ENCODE assay signal across 32 cellular contexts in genomic region chr5:90959262-90959661, GRCh38.
"Had no signal": no experiment of that assay in that cellular context is flagged by ENCODE, and none has a peak within 500 bp of the region (broad histone marks: within the 10 kb centered on the region; RNA-seq: fewer than 3 reads in every experiment).

No MANE protein-coding gene starts in this region.

- FAIRE-seq: astrocyte had no signal

- H3K9me3 ChIP-seq: adrenal gland, body of pancreas, breast epithelium had no signal

- H3K4me1 ChIP-seq: body of pancreas, breast epithelium had no signal

- H3K27me3 ChIP-seq: adrenal gland, body of pancreas, brain microvascular endothelial cell, breast epithelium had no signal

- ATAC-seq: activated CD8-positive, alpha-beta T cell treated with anti-CD3 and anti-CD28 coated beads for 36 hours; activated naive CD4-positive, alpha-beta T cell treated with anti-CD3 and anti-CD28 coated beads, Interleukin-2, amount 50 U/mL, for 72 hours; activated T-cell treated with anti-CD3 and anti-CD28 coated beads, Interleukin-2, amount 50 U/mL, for 4 hours; activated T-cell treated with anti-CD3 and anti-CD28 coated beads, Interleukin-2, amount 50 U/mL, for 72 hours; activated T-helper 17 cell treated with anti-CD3 and anti-CD28 coated beads, Interleukin-2, amount 50 U/mL, for 72 hours; body of pancreas had no signal

- H3K27ac ChIP-seq: adrenal gland, body of pancreas, brain microvascular endothelial cell, breast epithelium, VCaP had no signal

- H3K36me3 ChIP-seq: adrenal gland, brain microvascular endothelial cell, breast epithelium had no signal

- DNase-seq: activated B cell treated with CpG ODN at 0.5 μM for 24 hours; activated CD4-positive, alpha-beta memory T cell treated with anti-CD3 and anti-CD28 coated beads for 36 hours; activated CD4-positive, alpha-beta T cell treated with anti-CD3 and anti-CD28 coated beads for 4 hours; activated CD4-positive, alpha-beta T cell treated with anti-CD3 and anti-CD28 coated beads, Interleukin-2, amount 10 ng/mL, durations not matched to agents 24 days and 14 days; activated CD4-positive, alpha-beta T cell treated with anti-CD3 and anti-CD28 coated beads, Interleukin-2, amount 50 U/mL, for 1 hour; activated CD4-positive, alpha-beta T cell treated with anti-CD3 and anti-CD28 coated beads, Interleukin-2, amount 50 U/mL, for 4 hours; activated CD4-positive, CD25-positive, alpha-beta regulatory T cell treated with anti-CD3 and anti-CD28 coated beads, Interleukin-2, amount 50 U/mL, for 72 hours; activated CD8-positive, alpha-beta memory T cell treated with anti-CD3 and anti-CD28 coated beads, Interleukin-2, amount 50 U/mL, for 4 hours; activated CD8-positive, alpha-beta T cell treated with anti-CD3 and anti-CD28 coated beads for 36 hours; activated effector memory CD4-positive, alpha-beta T cell treated with anti-CD3 and anti-CD28 coated beads, Interleukin-2, amount 50 U/mL, for 16 hours; activated gamma-delta T cell treated with Interleukin-2 at 50 U/mL for 16 hours; activated naive CD4-positive, alpha-beta T cell; activated naive CD4-positive, alpha-beta T cell treated with anti-CD3 and anti-CD28 coated beads for 36 hours; activated naive CD4-positive, alpha-beta T cell treated with anti-CD3 and anti-CD28 coated beads, Interleukin-2, amount 50 U/mL, for 16 hours; activated naive CD8-positive, alpha-beta T cell treated with anti-CD3 and anti-CD28 coated beads for 36 hours; activated T-cell treated with anti-CD3 and anti-CD28 coated beads for 4 hours; activated T-cell treated with anti-CD3 and anti-CD28 coated beads, Interleukin-2, amount 50 U/mL, for 1 hour; activated T-cell treated with anti-CD3 and anti-CD28 coated beads, Interleukin-2, amount 50 U/mL, for 4 hours; activated T-cell treated with anti-CD3 and anti-CD28 coated beads, Interleukin-2, amount 50 U/mL, for 72 hours; adrenal gland; amniotic stem cell; aorta; body of pancreas; brain microvascular endothelial cell; central memory CD4-positive, alpha-beta T cell; T-helper 2 cell; T-helper 9 cell had no signal

- H3K4me3 ChIP-seq: adrenal gland, body of pancreas, breast epithelium had no signal
